ENCODE assay signal across 9 cellular contexts in the genomic region with DNA sequence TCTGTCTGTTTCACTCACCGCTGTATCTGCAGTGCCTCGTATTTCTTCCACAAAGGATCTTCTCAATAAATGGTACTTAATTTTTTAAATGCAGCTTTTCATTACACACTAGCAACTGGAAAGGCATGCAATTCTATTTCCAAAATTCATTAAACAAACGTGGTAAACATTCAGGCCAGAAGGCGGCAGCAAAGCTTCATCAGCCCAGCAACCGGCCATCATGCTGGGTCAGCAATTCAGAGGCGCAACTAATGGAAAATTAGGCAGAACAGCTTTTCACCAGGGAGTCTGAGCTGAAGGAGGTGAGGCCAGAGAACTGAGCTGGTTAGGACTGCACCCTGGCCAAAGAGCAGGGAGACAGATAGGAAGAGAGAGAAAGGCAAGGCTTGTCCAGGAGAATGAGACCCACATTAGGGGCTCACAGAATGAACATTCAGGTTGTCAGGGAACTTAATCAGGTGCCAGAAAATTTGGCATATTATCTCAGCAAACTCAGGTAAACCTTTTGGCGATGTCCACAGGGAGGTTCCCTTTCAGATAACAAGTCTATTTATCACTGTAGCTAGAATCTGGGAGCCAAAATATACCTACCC. TPM values are rescaled to one million over a fixed set of nuclear protein-coding genes. Genes with fewer than 3 reads are reported as not detected.
DNase-seq lines count a peak whose midpoint lies in the region; ATAC-seq and TF ChIP-seq lines count a peak whose summit lies in the region.
"Had no signal": no experiment of that assay in that cellular context is flagged by ENCODE, and none has a peak within 500 bp of the region (broad histone marks: within the 10 kb centered on the region; RNA-seq: fewer than 3 reads in every experiment).

No MANE protein-coding gene starts in this region.

- H3K4me3 ChIP-seq in BE2C (ENCODE audit: low read depth, low read length) = no peak overlapping the region
- H3K4me3 ChIP-seq in MM.1S (ENCODE audit: low read length) = no peak overlapping the region
- H3K4me3 ChIP-seq in astrocyte of the spinal cord (ENCODE audit: low read depth, low read length) = no peak overlapping the region

- H3K4me1 ChIP-seq in BE2C (no peaks in the 10 kb centered on the region), MM.1S (ENCODE audit: low read length) (no peaks in the 10 kb centered on the region)

- H4K20me1 ChIP-seq in MM.1S (ENCODE audit: insufficient read depth, low read length) = no peaks in the 10 kb centered on the region

- H3K27me3 ChIP-seq in BE2C (no peaks in the 10 kb centered on the region), MM.1S (replicated peaks; ENCODE audit: insufficient read depth, low read length) (no peaks in the 10 kb centered on the region)

- H3K36me3 ChIP-seq in BE2C = no peaks in the 10 kb centered on the region
- H3K36me3 ChIP-seq in MM.1S (replicated peaks; ENCODE audit: insufficient read depth, low read length) = no peaks in the 10 kb centered on the region

- H3K9me3 ChIP-seq in BE2C (no peaks in the 10 kb centered on the region), MM.1S (replicated peaks; ENCODE audit: insufficient read depth, low read length) (no peaks in the 10 kb centered on the region)

- H2AFZ ChIP-seq in MM.1S (ENCODE audit: low read length) = peak overlapping the region; percentile 67

- TF ChIP-seq CTCF in BE2C (IDR thresholded peaks at IDR 0.05; ENCODE audit: low read depth, low read length) (peak; percentile 56), MM.1S (IDR thresholded peaks at IDR 0.05; ENCODE audit: low read length) (peak; percentile 84), astrocyte of the spinal cord (IDR thresholded peaks at IDR 0.05; ENCODE audit: low read depth, low read length) (peak; percentile 80)

- H3K4me2 ChIP-seq in MM.1S (ENCODE audit: low read depth, low read length) = no peak overlapping the region

- no peaks in the 10 kb centered on the region for H3K79me2 ChIP-seq in MM.1S (ENCODE audit: low read length)

- H3K9ac ChIP-seq in MM.1S (ENCODE audit: low read length) = no peak overlapping the region

- DNase-seq in BE2C = peak; percentile 35
- peak; percentile 51 for DNase-seq in MM.1S
- DNase-seq in astrocyte of the spinal cord (ENCODE audit: low read depth, low spot score) = peak; percentile 57
- peak; percentile 70 for DNase-seq in iPS-NIHi11 (ENCODE audit: low spot score)
- peak; percentile 76 for DNase-seq in superior temporal gyrus (ENCODE audit: extremely low spot score)
- DNase-seq in stimulated activated CD4-positive, alpha-beta T cell treated with anti-CD3 and anti-CD28 coated beads, Interleukin-4, amount 100 ng/mL, for 4 hours = no peak

- in situ Hi-C loops in astrocyte of the spinal cord (cut with HindIII; ENCODE audit: low sequenced_read_pairs) = no loop called here

- ATAC-seq in GM18868 (IDR thresholded peaks at IDR 0.05; ENCODE audit: unreplicated experiment) = peak; percentile 71
- no peak for ATAC-seq in GM21576 (IDR thresholded peaks at IDR 0.05; ENCODE audit: unreplicated experiment)

- no peaks in the 10 kb centered on the region for H3K9me2 ChIP-seq in MM.1S (replicated peaks; ENCODE audit: insufficient read depth, low read length)

- no peak overlapping the region for H3K27ac ChIP-seq in MM.1S (ENCODE audit: low read length)

- H3F3A ChIP-seq in MM.1S (ENCODE audit: insufficient read depth, low read length) = no peaks in the 10 kb centered on the region

RNA-seq across cellular contexts. Expression of gene RNF180, which starts 17.7 kb away (rescaled TPM):
- not detected for polyA plus RNA-seq in BE2C (2012; ENCODE audit: insufficient read depth, insufficient read length, low read depth)
- polyA plus RNA-seq: IgD-negative memory B cell had no signal

Comparison
In these comparisons a context has a peak if more than half of its experiments do, and no peak if none do; other contexts are left out.
1. DNase-seq: peak in BE2C (single experiment), MM.1S (single experiment), astrocyte of the spinal cord (single experiment), iPS-NIHi11 (single experiment) and superior temporal gyrus (single experiment); none in stimulated activated CD4-positive, alpha-beta T cell treated with anti-CD3 and anti-CD28 coated beads, Interleukin-4, amount 100 ng/mL, for 4 hours (0 of 2).
2. Peak in every context shown above with its lines, with median percentiles within 50 percentile points of each other: CTCF ChIP-seq.